In genomic region chrX:71128915-71129765, GRCh38 we compare ENCODE assay signal across 7 cellular contexts. TPM values are rescaled to one million over a fixed set of nuclear protein-coding genes. Genes with fewer than 3 reads are reported as not detected.
DNase-seq lines count a peak whose midpoint lies in the region; ATAC-seq and TF ChIP-seq lines count a peak whose summit lies in the region.

No MANE protein-coding gene starts in this region.

- DNase-seq in GM13976 (ENCODE audit: low spot score) = peak; percentile 75
- DNase-seq in RWPE1 (ENCODE audit: low spot score) = peak; percentile 35
- peak; percentile 44 for DNase-seq in activated gamma-delta T cell (lab: John Stamatoyannopoulos, UW)
- DNase-seq in foreskin keratinocyte = peak in 1 of 2 donors; percentile 15
- DNase-seq in upper lobe of right lung = peak; percentile 83

- H3K27ac ChIP-seq in RWPE1 (no peak overlapping the region), foreskin keratinocyte (no peak overlapping the region), parathyroid adenoma (no peak overlapping the region), upper lobe of right lung (no peak overlapping the region)

- H3K4me1 ChIP-seq in foreskin keratinocyte = no peaks in the 10 kb centered on the region
- no peaks in the 10 kb centered on the region for H3K4me1 ChIP-seq in parathyroid adenoma
- no peaks in the 10 kb centered on the region for H3K4me1 ChIP-seq in upper lobe of right lung

- H3K4me3 ChIP-seq in parathyroid adenoma (ENCODE audit: low read depth, low read length) = no peak overlapping the region
- no peak overlapping the region for H3K4me3 ChIP-seq in upper lobe of right lung

- intact Hi-C loops in upper lobe of right lung (cut with DNase I) = no loop called here

- POLR2A ChIA-PET in RWPE1 (lab: Yijun Ruan, JAX; ENCODE audit: low non-redundant PET) = no interaction called here

- H3K79me2 ChIP-seq in parathyroid adenoma = no peaks in the 10 kb centered on the region

- H3K9me3 ChIP-seq in parathyroid adenoma (ENCODE audit: control insufficient read depth, low read length) = no peaks in the 10 kb centered on the region
- no peaks in the 10 kb centered on the region for H3K9me3 ChIP-seq in upper lobe of right lung

- peak; percentile 77 for ATAC-seq in HG03342 (IDR thresholded peaks at IDR 0.05; ENCODE audit: unreplicated experiment)
- peak; percentile 84 for ATAC-seq in foreskin keratinocyte
- peak; percentile 95 for ATAC-seq in upper lobe of right lung

- in situ Hi-C loops in GM13976 (cut with MboI; ENCODE audit: low sequenced_read_pairs, unreplicated experiment) = no loop called here

- H3K27me3 ChIP-seq in foreskin keratinocyte (no peaks in the 10 kb centered on the region), parathyroid adenoma (ENCODE audit: control insufficient read depth, insufficient read depth, low read length) (no peaks in the 10 kb centered on the region), upper lobe of right lung (no peaks in the 10 kb centered on the region)

- no peak overlapping the region for H3K4me2 ChIP-seq in parathyroid adenoma (ENCODE audit: low read length)

- no peak overlapping the region for H3K9ac ChIP-seq in parathyroid adenoma

- no peak overlapping the region for H2AFZ ChIP-seq in parathyroid adenoma

- H3K36me3 ChIP-seq in parathyroid adenoma (ENCODE audit: control insufficient read depth, insufficient read depth, low read length) = no peaks in the 10 kb centered on the region
- H3K36me3 ChIP-seq in upper lobe of right lung = peaks cover 32% of the 10 kb centered on the region

- TF ChIP-seq CTCF in GM13976 (IDR thresholded peaks at IDR 0.05; ENCODE audit: borderline replicate concordance, control extremely low read depth, extremely low read depth, insufficient read depth, missing control alignments) (peak; percentile 82), RWPE1 (conservative IDR thresholded peaks at IDR 0.05; ENCODE audit: low read depth) (peak; percentile 66), foreskin keratinocyte (conservative IDR thresholded peaks at IDR 0.05) (peak; percentile 67), parathyroid adenoma (IDR thresholded peaks at IDR 0.05) (peak; percentile 81), upper lobe of right lung (IDR thresholded peaks at IDR 0.05) (peak; percentile 65)

- CTCF ChIA-PET in RWPE1 (lab: Yijun Ruan, JAX) = interaction anchor here (0.6 to 0.8 kb wide), 4 partner anchors 19 to 330 kb away, joined by 3 to 4 read pairs (median 3); no protein-coding TSS in a partner anchor

RNA-seq across cellular contexts. Expression of gene MED12, which starts 10.7 kb away (rescaled TPM):
- total RNA-seq in foreskin keratinocyte = 12.8 and 14.9 TPM in 2 replicates
- polyA plus RNA-seq in foreskin keratinocyte = 4.6 and 5.1 TPM in 2 replicates
- total RNA-seq in upper lobe of right lung = 48.5 TPM

RNA-seq across cellular contexts. Expression of gene NLGN3, which starts 15.5 kb away (rescaled TPM):
- total RNA-seq in foreskin keratinocyte (0.03 TPM in 1 of 2 replicates, not detected in the other), upper lobe of right lung (0.69 TPM)
- 0.01 TPM in 1 of 2 replicates, not detected in the other for polyA plus RNA-seq in foreskin keratinocyte

RNA-seq across cellular contexts. Expression of gene IL2RG, which starts 17.8 kb away (rescaled TPM):
- total RNA-seq in foreskin keratinocyte (0.11 and 0.27 TPM in 2 replicates), upper lobe of right lung (20.8 TPM)
- polyA plus RNA-seq in foreskin keratinocyte = 0.16 and 0.17 TPM in 2 replicates

RNA-seq across cellular contexts. Expression of gene CXorf65, which starts 22.6 kb away (rescaled TPM):
- not detected in 2 replicates for total RNA-seq in foreskin keratinocyte
- not detected in 2 replicates for polyA plus RNA-seq in foreskin keratinocyte
- not detected for total RNA-seq in upper lobe of right lung

RNA-seq across cellular contexts. Expression of gene FOXO4, which starts 33.5 kb away (rescaled TPM):
- total RNA-seq in foreskin keratinocyte (2.3 and 2.7 TPM in 2 replicates), upper lobe of right lung (31.6 TPM)
- 1.6 and 1.9 TPM in 2 replicates for polyA plus RNA-seq in foreskin keratinocyte

Comparison
In these comparisons a context has a peak if more than half of its experiments do, and no peak if none do; other contexts are left out.
1. RNA of gene IL2RG, which starts 17.8 kb away (total RNA-seq): 20.8 TPM in upper lobe of right lung (single experiment); 0.11 to 0.27 TPM in foreskin keratinocyte; every median in the first group is over 10 times any median in the second.
2. Peak in every context shown above with its lines, with median percentiles within 50 percentile points of each other: CTCF ChIP-seq and ATAC-seq.